17 cellular contexts compared by ENCODE assay signal in genomic region chr1:91777630-91778300, GRCh38.
DNase-seq lines count a peak whose midpoint lies in the region; ATAC-seq and TF ChIP-seq lines count a peak whose summit lies in the region.
"Had no signal": no experiment of that assay in that cellular context is flagged by ENCODE, and none has a peak within 500 bp of the region (broad histone marks: within the 10 kb centered on the region; RNA-seq: fewer than 3 reads in every experiment).

No MANE protein-coding gene starts in this region.

- intact Hi-C loops in esophagus squamous epithelium (cut with DNase I) (no loop called here), gastrocnemius medialis (cut with DNase I; ENCODE audit: low total_unique reads) (no loop called here), tibial artery (cut with DNase I; ENCODE audit: low total_unique reads) (no loop called here)

- H3K4me3 ChIP-seq in esophagus squamous epithelium (no peak overlapping the region), gastrocnemius medialis (no peak overlapping the region), tibial artery (no peak overlapping the region)
- H3K4me3 ChIP-seq: GM12878, left lung, MG63 had no signal

- H3K36me3 ChIP-seq in esophagus squamous epithelium: peaks cover 0 to 7% (median 0%) of the 10 kb centered on the region in 3 donors
- no peaks in the 10 kb centered on the region for H3K36me3 ChIP-seq in gastrocnemius medialis
- H3K36me3 ChIP-seq in tibial artery: no peaks in the 10 kb centered on the region
- H3K36me3 ChIP-seq: left lung, MG63 had no signal

- H3K27me3 ChIP-seq in esophagus squamous epithelium (no peaks in the 10 kb centered on the region), gastrocnemius medialis (no peaks in the 10 kb centered on the region), tibial artery (no peaks in the 10 kb centered on the region)
- H3K27me3 ChIP-seq: left lung, MG63 had no signal

- ATAC-seq in gastrocnemius medialis (no peak), HG03139 (IDR thresholded peaks at IDR 0.05; ENCODE audit: unreplicated experiment) (no peak)
- ATAC-seq: GM12878, left lung had no signal

- WGBS in esophagus squamous epithelium, 2 donors: 65 to 80% methylated on average over 10 of the region's 10 CpGs

- H3K27ac ChIP-seq in esophagus squamous epithelium (peak overlapping the region in 3 of 4 donors; percentile 65 to 75 (median 70)), gastrocnemius medialis (peak overlapping the region; percentile 0 to 46 (median 18)), tibial artery (no peak overlapping the region)

- in situ Hi-C loops in gastrocnemius medialis (cut with MboI; ENCODE audit: low sequenced_read_pairs in 4 of 4): no loop called here
- in situ Hi-C loops in KBM-7 (cut with MboI; ENCODE audit: low pct_unique_long_range_greater_than_20kb, low sequenced_read_pairs): no loop called here

- TF ChIP-seq CTCF in esophagus squamous epithelium (IDR thresholded peaks at IDR 0.05): no peak
- no peak for TF ChIP-seq CTCF in gastrocnemius medialis (IDR thresholded peaks at IDR 0.05 in 4 of 5, conservative IDR thresholded peaks at IDR 0.05 in 1 of 5)
- TF ChIP-seq CTCF in tibial artery (IDR thresholded peaks at IDR 0.05): no peak

- DNase-seq in NCI-H2029 (lab: John Stamatoyannopoulos, UW) (peak; percentile 72), NCI-H748 (lab: John Stamatoyannopoulos, UW; ENCODE audit: unreplicated experiment) (peak; percentile 77), esophagus squamous epithelium (lab: John Stamatoyannopoulos, UW) (no peak), gastrocnemius medialis (no peak), tibial artery (no peak), KBM-7 (no peak)
- DNase-seq: activated CD4-positive, CD25-positive, alpha-beta regulatory T cell; amygdala; Caco-2; left lung; MG63; NCI-H2171 treated with DMSO at 0.1 percent for 48 hours; Right ventricle myocardium superior; stimulated activated CD4-positive, alpha-beta T cell treated with anti-CD3 and anti-CD28 coated beads, Interleukin-2, amount 100 ng/mL, for 24 hours; T-helper 1 cell had no signal

- H3K9me3 ChIP-seq in esophagus squamous epithelium (no peaks in the 10 kb centered on the region), gastrocnemius medialis (no peaks in the 10 kb centered on the region), tibial artery (no peaks in the 10 kb centered on the region)
- H3K9me3 ChIP-seq: Caco-2, left lung, MG63 had no signal

- TF ChIP-seq POLR2A in esophagus squamous epithelium (IDR thresholded peaks at IDR 0.05) (no peak), gastrocnemius medialis (IDR thresholded peaks at IDR 0.05) (no peak)

- peaks cover 0 to 91% (median 26%) of the 10 kb centered on the region in 3 donors for H3K4me1 ChIP-seq in esophagus squamous epithelium
- H3K4me1 ChIP-seq in gastrocnemius medialis: peaks cover 24 to 26% of the 10 kb centered on the region in 2 donors
- peaks cover 0 to 55% (median 36%) of the 10 kb centered on the region in 4 donors for H3K4me1 ChIP-seq in tibial artery
- H3K4me1 ChIP-seq: Caco-2 had no signal

Comparison
In these comparisons a context has a peak if more than half of its experiments do, and no peak if none do; other contexts are left out.
1. DNase-seq: peak in NCI-H2029 (single experiment) and NCI-H748 (single experiment); none in esophagus squamous epithelium (single experiment), gastrocnemius medialis (0 of 2), tibial artery (0 of 2) and KBM-7 (single experiment).
2. H3K27ac ChIP-seq: peak in esophagus squamous epithelium (3 of 4) and gastrocnemius medialis (4 of 4); none in tibial artery (0 of 2).